Comparison of ENCODE assay signal across 8 cellular contexts in genomic region chr3:14126017-14126902, GRCh38. TPM values are rescaled to one million over a fixed set of nuclear protein-coding genes. Genes with fewer than 3 reads are reported as not detected.
DNase-seq lines count a peak whose midpoint lies in the region; TF ChIP-seq lines count a peak whose summit lies in the region.

No MANE protein-coding gene starts in this region.

- H3K36me3 ChIP-seq in ES-I3 (ENCODE audit: insufficient read depth, low read length) = peaks cover 11% of the 10 kb centered on the region; the same call in 1 of the 2 replicates
- H3K36me3 ChIP-seq in SJCRH30 = peaks cover 34% of the 10 kb centered on the region
- H3K36me3 ChIP-seq in esophagus muscularis mucosa = peaks cover 21 to 56% (median 43%) of the 10 kb centered on the region in 4 donors

- peaks cover 19% of the 10 kb centered on the region for H3K4me1 Mint-ChIP-seq in progenitor cell of endocrine pancreas (ENCODE audit: low read depth)

- H3K4me3 Mint-ChIP-seq in progenitor cell of endocrine pancreas (ENCODE audit: low read depth) = peak overlapping the region; percentile 92

- no peaks in the 10 kb centered on the region for H3K27me3 Mint-ChIP-seq in progenitor cell of endocrine pancreas

- H3K27me3 ChIP-seq in SJCRH30 (no peaks in the 10 kb centered on the region), esophagus muscularis mucosa (no peaks in the 10 kb centered on the region)

- TF ChIP-seq CTCF in esophagus muscularis mucosa (IDR thresholded peaks at IDR 0.05) (no peak), progenitor cell of endocrine pancreas (IDR thresholded peaks at IDR 0.05; ENCODE audit: unreplicated experiment) (no peak), GM20000 (IDR thresholded peaks at IDR 0.05; ENCODE audit: extremely low read depth, missing control alignments) (no peak)

- H3K4me1 ChIP-seq in ES-I3 (ENCODE audit: insufficient read depth, low read length) (peaks cover 25% of the 10 kb centered on the region), SJCRH30 (peaks cover 6% of the 10 kb centered on the region; the same call in 1 of the 2 replicates), esophagus muscularis mucosa (peaks cover 37 to 58% (median 48%) of the 10 kb centered on the region in 4 donors)

- H3K9me3 ChIP-seq in ES-I3 (ENCODE audit: control insufficient read depth, insufficient read depth, low read length) (no peaks in the 10 kb centered on the region), SJCRH30 (replicated peaks) (no peaks in the 10 kb centered on the region), esophagus muscularis mucosa (no peaks in the 10 kb centered on the region)

- no peak for DNase-seq in SJCRH30
- peak; percentile 84 for DNase-seq in esophagus muscularis mucosa (ENCODE audit: extremely low spot score)
- DNase-seq in progenitor cell of endocrine pancreas (ENCODE audit: low spot score, unreplicated experiment) = no peak
- DNase-seq in medulla oblongata (ENCODE audit: extremely low spot score) = no peak
- DNase-seq in NCI-H1092 treated with DMSO at 0.1 percent for 48 hours (lab: John Stamatoyannopoulos, UW) = no peak
- DNase-seq in GM20000 (ENCODE audit: low spot score) = no peak
- DNase-seq in OCI-M2 (lab: John Stamatoyannopoulos, UW; ENCODE audit: unreplicated experiment) = no peak

- intact Hi-C loops in esophagus muscularis mucosa (cut with DNase I) = no loop called here

- H3K27ac Mint-ChIP-seq in progenitor cell of endocrine pancreas = peak overlapping the region; percentile 100

- H3K9ac ChIP-seq in ES-I3 (ENCODE audit: low read depth, low read length) = peak overlapping the region; percentile 74

- H3K36me3 Mint-ChIP-seq in progenitor cell of endocrine pancreas (ENCODE audit: insufficient read depth) = peaks cover 17% of the 10 kb centered on the region

- no peaks in the 10 kb centered on the region for H3K9me3 Mint-ChIP-seq in progenitor cell of endocrine pancreas (ENCODE audit: low read depth)

- peak overlapping the region; percentile 64; the same call in 1 of the 2 replicates for H3K27ac ChIP-seq in SJCRH30
- H3K27ac ChIP-seq in esophagus muscularis mucosa (replicated peaks in 1 of 4) = peak overlapping the region; percentile 96 to 99 (median 96)

- H3K4me3 ChIP-seq in SJCRH30 (peak overlapping the region; percentile 72), esophagus muscularis mucosa (peak overlapping the region; percentile 68 to 94 (median 82))

- no peak for TF ChIP-seq POLR2A in esophagus muscularis mucosa (IDR thresholded peaks at IDR 0.05; ENCODE audit: low read depth)

- no peak for TF ChIP-seq EP300 in esophagus muscularis mucosa (IDR thresholded peaks at IDR 0.05)

- 37% methylated on average over 11 of the region's 11 CpGs for WGBS in esophagus muscularis mucosa

RNA-seq across cellular contexts. Expression of gene TMEM43, which starts 1.4 kb away (rescaled TPM):
- total RNA-seq in SJCRH30 (2014; rRNA removed; shearing (Covaris generic)) = 66.4 and 68.7 TPM in 2 replicates
- 100 to 1,000 TPM; 131 to 208 (median 179) TPM for total RNA-seq in esophagus muscularis mucosa
- 38.2 and 40.0 TPM in 2 replicates for total RNA-seq in progenitor cell of endocrine pancreas

RNA-seq across cellular contexts. Expression of gene CHCHD4, which starts 1.6 kb away (rescaled TPM):
- 22.5 and 27.0 TPM in 2 replicates for total RNA-seq in SJCRH30 (2014; rRNA removed; shearing (Covaris generic))
- total RNA-seq in esophagus muscularis mucosa = 10 to 100 TPM; 21.2 to 27.0 (median 24.3) TPM
- 10.8 and 12.7 TPM in 2 replicates for total RNA-seq in progenitor cell of endocrine pancreas

RNA-seq across cellular contexts. Expression of gene XPC, which starts 52.1 kb away (rescaled TPM):
- 16.3 and 21.0 TPM in 2 replicates for total RNA-seq in SJCRH30 (2014; rRNA removed; shearing (Covaris generic))
- total RNA-seq in esophagus muscularis mucosa (10 to 100 TPM; 28.9 to 41.9 (median 37.8) TPM), progenitor cell of endocrine pancreas (40.1 and 43.0 TPM in 2 replicates)

RNA-seq across cellular contexts. Expression of gene LSM3, which starts 52.4 kb away (rescaled TPM):
- 26.9 and 27.5 TPM in 2 replicates for total RNA-seq in SJCRH30 (2014; rRNA removed; shearing (Covaris generic))
- total RNA-seq in esophagus muscularis mucosa (10 to 100 TPM in 2 of 4 donors, 1 to 10 TPM in 2; 8.0 to 12.0 (median 9.6) TPM), progenitor cell of endocrine pancreas (13.2 and 13.4 TPM in 2 replicates)
